Comparison of ENCODE assay signal across 8 cellular contexts in genomic region chr2:216498418-216499413, GRCh38. TPM values are rescaled to one million over a fixed set of nuclear protein-coding genes. Genes with fewer than 3 reads are reported as not detected.
A peak's percentile ranks its signal among the peaks of the same experiment; 100 is the strongest.
DNase-seq lines count a peak whose midpoint lies in the region; ATAC-seq, FAIRE-seq and TF ChIP-seq lines count a peak whose summit lies in the region.

Gene RPL37A (plus strand): TSS chr2:216498844. CDS start chr2:216498875, 31 bp downstream.

- H3K27me3 Mint-ChIP-seq in activated T-cell treated with anti-CD3 and anti-CD28 coated beads, Interleukin-2, amount 50 U/mL, for 72 hours (ENCODE audit: low read depth) = no peaks in the 10 kb centered on the region

- ATAC-seq in GM21786 (IDR thresholded peaks at IDR 0.05; ENCODE audit: unreplicated experiment) = peak; percentile 86
- peak; percentile 98 to 99 for ATAC-seq in activated T-cell treated with anti-CD3 and anti-CD28 coated beads, Interleukin-2, amount 50 U/mL, for 72 hours (replicated peaks in 1 of 2)

- peaks cover 18 to 44% of the 10 kb centered on the region in 2 donors for H3K36me3 Mint-ChIP-seq in activated T-cell treated with anti-CD3 and anti-CD28 coated beads, Interleukin-2, amount 50 U/mL, for 72 hours (ENCODE audit: insufficient read depth in 2 of 2)

- H3K9me3 ChIP-seq in KOPT-K1 (ENCODE audit: insufficient read depth, low read length, poor library complexity, severe bottlenecking) (no peaks in the 10 kb centered on the region), esophagus squamous epithelium (no peaks in the 10 kb centered on the region)

- intact Hi-C loops in esophagus squamous epithelium (cut with DNase I) = no loop called here

- H3K27me3 ChIP-seq in esophagus squamous epithelium = no peaks in the 10 kb centered on the region

- 1 to 3% methylated on average over 23 to 25 of the region's 55 CpGs for WGBS in esophagus squamous epithelium, 2 donors

- H3K4me1 ChIP-seq in esophagus squamous epithelium = peaks cover 24 to 67% (median 32%) of the 10 kb centered on the region in 3 donors

- peak within 1 kb of the TSS; percentile 91 for H3K27ac Mint-ChIP-seq in activated T-cell treated with anti-CD3 and anti-CD28 coated beads, Interleukin-2, amount 50 U/mL, for 72 hours

- peak in 3 of 4 donors; percentile 85 to 94 (median 87) for TF ChIP-seq POLR2A in esophagus squamous epithelium (IDR thresholded peaks at IDR 0.05)

- no peak for TF ChIP-seq CTCF in esophagus squamous epithelium (IDR thresholded peaks at IDR 0.05)

- peak; percentile 91 for DNase-seq in DMS79 (lab: John Stamatoyannopoulos, UW)
- DNase-seq in RCC 7860 (ENCODE audit: low spot score) = peak; percentile 91
- peak; percentile 91 to 94 for DNase-seq in activated T-cell treated with anti-CD3 and anti-CD28 coated beads, Interleukin-2, amount 50 U/mL, for 72 hours
- peak; percentile 69 for DNase-seq in esophagus squamous epithelium (lab: John Stamatoyannopoulos, UW)
- DNase-seq in myocyte (ENCODE audit: low read depth) = peak; percentile 98
- peak; percentile 74 to 85 for DNase-seq in stimulated activated CD8-positive, alpha-beta memory T cell treated with anti-CD3 and anti-CD28 coated beads, Interleukin-7, amount 100 ng/mL, for 48 hours (ENCODE audit: extremely low read depth in 1 of 2, low read depth in 1 of 2)

- H3K4me3 Mint-ChIP-seq in activated T-cell treated with anti-CD3 and anti-CD28 coated beads, Interleukin-2, amount 50 U/mL, for 72 hours = peak within 1 kb of the TSS; percentile 87 to 94

- H3K4me3 ChIP-seq in esophagus squamous epithelium = peak within 1 kb of the TSS; percentile 64 to 82 (median 76)

- peaks cover 54% of the 10 kb centered on the region for H3K4me1 Mint-ChIP-seq in activated T-cell treated with anti-CD3 and anti-CD28 coated beads, Interleukin-2, amount 50 U/mL, for 72 hours (ENCODE audit: low read depth)

- H3K27ac ChIP-seq in KOPT-K1 (ENCODE audit: low read depth, low read length, poor library complexity, severe bottlenecking) = peak within 1 kb of the TSS; percentile 82
- H3K27ac ChIP-seq in esophagus squamous epithelium = peak within 1 kb of the TSS; percentile 88 to 92 (median 89)

- no peaks in the 10 kb centered on the region for H3K9me3 Mint-ChIP-seq in activated T-cell treated with anti-CD3 and anti-CD28 coated beads, Interleukin-2, amount 50 U/mL, for 72 hours

- peak; percentile 62 for FAIRE-seq in RCC 7860 (lab: Jason Lieb, UNC)

- H3K36me3 ChIP-seq in KOPT-K1 (ENCODE audit: insufficient read depth, low read length) (peaks cover 51% of the 10 kb centered on the region), esophagus squamous epithelium (peaks cover 5 to 42% (median 29%) of the 10 kb centered on the region in 3 donors)

RNA-seq across cellular contexts. Expression of gene RPL37A, which starts in this region (rescaled TPM):
- 1,000 to 10,000 TPM; 3,626 to 3,861 TPM for total RNA-seq in activated T-cell treated with anti-CD3 and anti-CD28 coated beads, Interleukin-2, amount 50 U/mL, for 72 hours
- total RNA-seq in esophagus squamous epithelium = 1,000 to 10,000 TPM; 1,246 to 1,858 (median 1,428) TPM
- 698 and 845 TPM in 2 replicates for total RNA-seq in myocyte
- polyA plus RNA-seq in myocyte (2012) = 3,761 TPM

Comparison
In these comparisons a context has a peak if more than half of its experiments do, and no peak if none do; other contexts are left out.
1. Peak in every context shown above with its lines: DNase-seq, ATAC-seq, H3K4me3 ChIP-seq and H3K27ac ChIP-seq.